18 cellular contexts compared by ENCODE assay signal in genomic region chr4:183828125-183828524, GRCh38.
A peak's percentile ranks its signal among the peaks of the same experiment; 100 is the strongest.
DNase-seq lines count a peak whose midpoint lies in the region; ATAC-seq, FAIRE-seq and TF ChIP-seq lines count a peak whose summit lies in the region.
"Had no signal": no experiment of that assay in that cellular context is flagged by ENCODE, and none has a peak within 500 bp of the region (broad histone marks: within the 10 kb centered on the region; RNA-seq: fewer than 3 reads in every experiment).

No MANE protein-coding gene starts in this region.

- no peaks in the 10 kb centered on the region for H3K79me2 ChIP-seq in astrocyte (ENCODE audit: insufficient read depth, low read length)

- no peak for FAIRE-seq in astrocyte (lab: Jason Lieb, UNC)
- FAIRE-seq: A549, small intestine had no signal

- H3K9me3 ChIP-seq in astrocyte (ENCODE audit: insufficient read depth, low read depth, low read length) (no peaks in the 10 kb centered on the region), neutrophil (no peaks in the 10 kb centered on the region), gastroesophageal sphincter (no peaks in the 10 kb centered on the region)
- H3K9me3 ChIP-seq: A549, psoas muscle had no signal

- no peak overlapping the region for H3K9ac ChIP-seq in astrocyte (ENCODE audit: low read length)

- peak overlapping the region; percentile 47 for H3K4me3 Mint-ChIP-seq in T-helper 2 cell treated with Interferon-gamma antibody and Interleukin-4, amounts not matched to agents 5 μg/mL and 100 μg/mL, for 36 hours
- no peak overlapping the region for H3K4me3 Mint-ChIP-seq in astrocyte (ENCODE audit: unreplicated experiment)
- H3K4me3 Mint-ChIP-seq: nephron progenitor cell had no signal

- TF ChIP-seq CTCF in astrocyte (IDR thresholded peaks at IDR 0.05; ENCODE audit: insufficient read depth, low read depth, low read length): no peak
- TF ChIP-seq CTCF in neutrophil (IDR thresholded peaks at IDR 0.05): no peak
- no peak for TF ChIP-seq CTCF in gastroesophageal sphincter (IDR thresholded peaks at IDR 0.05)

- no peak overlapping the region for H3K4me3 ChIP-seq in astrocyte (ENCODE audit: insufficient read depth, low read depth, low read length)
- peak overlapping the region in 1 of 2 experiments; percentile 21 for H3K4me3 ChIP-seq in neutrophil (ENCODE audit: low read depth in 1 of 2, low read length in 1 of 2)
- no peak overlapping the region for H3K4me3 ChIP-seq in gastroesophageal sphincter
- H3K4me3 ChIP-seq: A549, psoas muscle had no signal

- no peaks in the 10 kb centered on the region for H3K9me3 Mint-ChIP-seq in T-helper 2 cell treated with Interferon-gamma antibody and Interleukin-4, amounts not matched to agents 5 μg/mL and 100 μg/mL, for 36 hours
- no peaks in the 10 kb centered on the region for H3K9me3 Mint-ChIP-seq in astrocyte (ENCODE audit: unreplicated experiment)

- TF ChIP-seq EP300 in gastroesophageal sphincter (IDR thresholded peaks at IDR 0.05): no peak

- peaks cover 11% of the 10 kb centered on the region for H3K4me1 Mint-ChIP-seq in T-helper 2 cell treated with Interferon-gamma antibody and Interleukin-4, amounts not matched to agents 5 μg/mL and 100 μg/mL, for 36 hours (ENCODE audit: low read depth)
- H3K4me1 Mint-ChIP-seq in astrocyte (ENCODE audit: low read depth, unreplicated experiment): peaks cover 17% of the 10 kb centered on the region

- 36 to 46% methylated on average over 3 to 6 of the region's 6 CpGs for WGBS in gastroesophageal sphincter (ENCODE audit: low coverage in 1 of 2), 2 donors

- no peak for DNase-seq in T-helper 2 cell treated with Interferon-gamma antibody and Interleukin-4, amounts not matched to agents 5 μg/mL and 100 μg/mL, for 36 hours (ENCODE audit: low spot score)
- no peak for DNase-seq in T-helper 2 cell
- peak; percentile 11 for DNase-seq in Daoy (ENCODE audit: low read depth)
- no peak for DNase-seq in astrocyte (ENCODE audit: low read depth)
- DNase-seq in SKM-1 treated with dmso at 0.1 percent for 144 hours (lab: John Stamatoyannopoulos, UW; ENCODE audit: unreplicated experiment): no peak
- DNase-seq: Karpas-422, mesendoderm, NCI-H1436, NCI-H82, nephron progenitor cell, psoas muscle, small intestine had no signal

- no peak overlapping the region for H3K4me2 ChIP-seq in astrocyte (ENCODE audit: low read length)
- H3K4me2 ChIP-seq: A549 had no signal

- peaks cover 9% of the 10 kb centered on the region for H3K27me3 Mint-ChIP-seq in T-helper 2 cell treated with Interferon-gamma antibody and Interleukin-4, amounts not matched to agents 5 μg/mL and 100 μg/mL, for 36 hours (ENCODE audit: low read depth)
- peaks cover 11% of the 10 kb centered on the region for H3K27me3 Mint-ChIP-seq in astrocyte (ENCODE audit: low read depth, unreplicated experiment)

- H3K27ac Mint-ChIP-seq in T-helper 2 cell treated with Interferon-gamma antibody and Interleukin-4, amounts not matched to agents 5 μg/mL and 100 μg/mL, for 36 hours: peak overlapping the region; percentile 4
- peak overlapping the region; percentile 45 for H3K27ac Mint-ChIP-seq in astrocyte (ENCODE audit: unreplicated experiment)
- H3K27ac Mint-ChIP-seq: nephron progenitor cell had no signal

- no peaks in the 10 kb centered on the region for H4K20me1 ChIP-seq in astrocyte (ENCODE audit: insufficient read depth, low read length)

- H3K4me1 ChIP-seq in astrocyte (ENCODE audit: insufficient read depth, low read length) (no peaks in the 10 kb centered on the region), neutrophil (ENCODE audit: control insufficient read depth in 1 of 2, insufficient read depth in 1 of 2, low read depth in 1 of 2, low read length in 1 of 2) (peaks cover 54 to 58% of the 10 kb centered on the region in 2 experiments), gastroesophageal sphincter (peaks cover 0 to 30% (median 3%) of the 10 kb centered on the region in 3 donors)
- H3K4me1 ChIP-seq: psoas muscle had no signal

- H3K27me3 ChIP-seq in astrocyte (ENCODE audit: insufficient read depth, low read length) (no peaks in the 10 kb centered on the region), neutrophil (no peaks in the 10 kb centered on the region), gastroesophageal sphincter (no peaks in the 10 kb centered on the region)

- ATAC-seq in GM21576 (IDR thresholded peaks at IDR 0.05; ENCODE audit: unreplicated experiment) (no peak), gastroesophageal sphincter (no peak)
- ATAC-seq: A549, psoas muscle had no signal

- no peak overlapping the region for H2AFZ ChIP-seq in astrocyte (ENCODE audit: low read depth, low read length)

- H3K36me3 ChIP-seq in astrocyte (ENCODE audit: insufficient read depth, low read length) (no peaks in the 10 kb centered on the region), neutrophil (no peaks in the 10 kb centered on the region), gastroesophageal sphincter (no peaks in the 10 kb centered on the region)

- no peaks in the 10 kb centered on the region for H3K36me3 Mint-ChIP-seq in T-helper 2 cell treated with Interferon-gamma antibody and Interleukin-4, amounts not matched to agents 5 μg/mL and 100 μg/mL, for 36 hours (ENCODE audit: low read depth)
- peaks cover 2% of the 10 kb centered on the region for H3K36me3 Mint-ChIP-seq in astrocyte (ENCODE audit: low read depth, unreplicated experiment)

- H3K27ac ChIP-seq in astrocyte (ENCODE audit: low read depth, low read length) (no peak overlapping the region), neutrophil (peak overlapping the region; percentile 83), gastroesophageal sphincter (no peak overlapping the region)
- H3K27ac ChIP-seq: A549, C4-2B, psoas muscle, VCaP had no signal

- TF ChIP-seq POLR2A in gastroesophageal sphincter (IDR thresholded peaks at IDR 0.05): no peak
